In the genomic region with DNA sequence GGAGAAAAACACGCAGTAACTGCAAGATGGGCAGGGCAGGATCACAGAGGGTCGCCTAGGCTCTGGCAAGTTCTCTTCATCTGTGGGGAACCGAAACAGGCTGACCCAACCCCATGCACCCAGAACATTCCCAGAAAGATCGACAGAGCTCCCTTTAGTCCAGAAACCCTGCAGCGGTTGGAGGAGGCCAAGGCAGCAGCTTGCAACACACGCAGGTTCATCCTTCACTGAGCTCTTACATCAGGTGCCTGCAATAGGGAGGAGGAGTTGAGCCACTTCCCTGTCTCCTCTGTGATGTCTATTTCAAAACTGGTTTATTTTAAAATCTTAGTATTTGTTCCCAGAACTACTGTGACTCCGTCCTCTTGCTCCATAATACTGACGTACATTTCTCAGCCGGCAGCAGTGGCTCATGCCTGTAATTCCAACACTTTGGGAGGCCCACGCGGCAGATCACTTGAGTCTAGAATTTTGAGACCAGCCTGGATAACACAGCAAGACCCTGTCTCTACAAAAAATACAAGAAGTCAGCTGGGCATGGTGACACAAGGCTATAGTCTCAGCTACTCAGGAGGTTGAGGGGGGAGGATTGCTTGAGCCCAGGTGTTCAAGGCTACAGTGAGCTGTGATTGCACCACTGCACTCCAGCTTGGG, we compare ENCODE assay signal across 13 cellular contexts. TPM values are rescaled to one million over a fixed set of nuclear protein-coding genes. Genes with fewer than 3 reads are reported as not detected.
DNase-seq lines count a peak whose midpoint lies in the region; ATAC-seq and TF ChIP-seq lines count a peak whose summit lies in the region.
"Had no signal": no experiment of that assay in that cellular context is flagged by ENCODE, and none has a peak within 500 bp of the region (broad histone marks: within the 10 kb centered on the region; RNA-seq: fewer than 3 reads in every experiment).

No MANE protein-coding gene starts in this region.

- H3K36me3 ChIP-seq in thyroid gland: no peaks in the 10 kb centered on the region

- H3K4me1 ChIP-seq in thyroid gland: peaks cover 29 to 51% of the 10 kb centered on the region in 2 donors

- intact Hi-C loops in dorsolateral prefrontal cortex (cut with DNase I) (no loop called here), thyroid gland (cut with DNase I) (no loop called here)

- H3K4me3 ChIP-seq in dorsolateral prefrontal cortex: no peak overlapping the region
- H3K4me3 ChIP-seq in thyroid gland (replicated peaks in 1 of 3): no peak overlapping the region

- TF ChIP-seq CTCF in dorsolateral prefrontal cortex (IDR thresholded peaks at IDR 0.05 in 54 of 56, conservative IDR thresholded peaks at IDR 0.05 in 2 of 56; ENCODE audit: low read depth in 1 of 56, partially characterized antibody in 56 of 56): no peak
- TF ChIP-seq CTCF in thyroid gland (IDR thresholded peaks at IDR 0.05): no peak

- TF ChIP-seq POLR2A in thyroid gland (IDR thresholded peaks at IDR 0.05): no peak

- H3K27ac ChIP-seq in dorsolateral prefrontal cortex (peak overlapping the region in 57 of 59 donors; percentile 34 to 96 (median 80)), thyroid gland (peak overlapping the region; percentile 45 to 100 (median 97))

- no peaks in the 10 kb centered on the region for H3K27me3 ChIP-seq in dorsolateral prefrontal cortex
- H3K27me3 ChIP-seq in thyroid gland: no peaks in the 10 kb centered on the region

- ATAC-seq in GM21360 (IDR thresholded peaks at IDR 0.05; ENCODE audit: unreplicated experiment): no peak

- DNase-seq in NAMALWA (ENCODE audit: low spot score) (peak; percentile 77), dorsolateral prefrontal cortex (peak in 4 of 10 donors; percentile 35 to 72 (median 62)), middle frontal gyrus (ENCODE audit: extremely low spot score, low spot score) (peak; percentile 17), thyroid gland (peak; percentile 59 to 63), 8988T (no peak), kidney tubule cell (ENCODE audit: low spot score) (no peak)
- DNase-seq in stimulated activated CD8-positive, alpha-beta memory T cell treated with anti-CD3 and anti-CD28 coated beads, Interleukin-4, amount 100 ng/mL, for 48 hours: no peak
- DNase-seq: erythroblast, NCI-H2029 had no signal

- WGBS in thyroid gland, 2 donors: 60 to 71% methylated on average over 11 of the region's 11 CpGs

- H3K9me3 ChIP-seq in thyroid gland: no peaks in the 10 kb centered on the region

RNA-seq across cellular contexts. Expression of a gene that starts 11.5 kb away (rescaled TPM):
- total RNA-seq in dorsolateral prefrontal cortex: 10 to 100 TPM in 90 of 120 experiments, 1 to 10 TPM in 30; 2.6 to 76.0 (median 19.2) TPM
- total RNA-seq in thyroid gland: 10 to 100 TPM in 2 of 4 donors, 1 to 10 TPM in 2; 1.7 to 14.5 (median 10.1) TPM

RNA-seq across cellular contexts. Expression of a gene that starts 13.9 kb away (rescaled TPM):
- total RNA-seq in dorsolateral prefrontal cortex: 1 to 10 TPM in 73 of 120 experiments, under 1 TPM in 42, not detected in 5; 0.20 to 4.6 (median 1.3) TPM
- total RNA-seq in thyroid gland: 1 to 10 TPM in 3 of 4 donors, under 1 TPM in 1; 0.54 to 5.5 (median 2.9) TPM
- total RNA-seq: activated T-helper 2 cell treated with anti-CD3 and anti-CD28 coated beads, Interferon-gamma antibody, Interleukin-2, Interleukin-4, amounts not matched to agents 10 μg/mL and 5 μg/mL and 100 μg/mL, durations not matched to agents 14 hours and 24 hours and 36 hours; myocyte; T-helper 1 cell treated with Interleukin-12 subunit alpha and Interleukin-12 subunit beta and Interleukin-4 antibody, amounts not matched to agents 30 ng/mL and 1 ng/mL, for 36 hours had no signal

RNA-seq across cellular contexts. Expression of a gene that starts 29.1 kb away (rescaled TPM):
- total RNA-seq in dorsolateral prefrontal cortex (10 to 100 TPM; 25.1 to 85.9 (median 45.2) TPM), thyroid gland (100 to 1,000 TPM; 105 to 152 (median 127) TPM)

RNA-seq across cellular contexts. Expression of a gene that starts 48.4 kb away (rescaled TPM):
- total RNA-seq in dorsolateral prefrontal cortex (under 1 TPM in 5 of 120 experiments, not detected in 115; 0.08 to 0.44 (median 0.26) TPM), thyroid gland (not detected)
- total RNA-seq: activated T-helper 2 cell treated with anti-CD3 and anti-CD28 coated beads, Interferon-gamma antibody, Interleukin-2, Interleukin-4, amounts not matched to agents 10 μg/mL and 5 μg/mL and 100 μg/mL, durations not matched to agents 14 hours and 24 hours and 36 hours; myocyte; T-helper 1 cell treated with Interleukin-12 subunit alpha and Interleukin-12 subunit beta and Interleukin-4 antibody, amounts not matched to agents 30 ng/mL and 1 ng/mL, for 36 hours had no signal

Comparison
In these comparisons a context has a peak if more than half of its experiments do, and no peak if none do; other contexts are left out.
1. DNase-seq: peak in NAMALWA (single experiment), middle frontal gyrus (single experiment) and thyroid gland (2 of 2); none in stimulated activated CD8-positive, alpha-beta memory T cell treated with anti-CD3 and anti-CD28 coated beads, Interleukin-4, amount 100 ng/mL, for 48 hours (single experiment), 8988T (single experiment) and kidney tubule cell (single experiment).